In the genomic region with DNA sequence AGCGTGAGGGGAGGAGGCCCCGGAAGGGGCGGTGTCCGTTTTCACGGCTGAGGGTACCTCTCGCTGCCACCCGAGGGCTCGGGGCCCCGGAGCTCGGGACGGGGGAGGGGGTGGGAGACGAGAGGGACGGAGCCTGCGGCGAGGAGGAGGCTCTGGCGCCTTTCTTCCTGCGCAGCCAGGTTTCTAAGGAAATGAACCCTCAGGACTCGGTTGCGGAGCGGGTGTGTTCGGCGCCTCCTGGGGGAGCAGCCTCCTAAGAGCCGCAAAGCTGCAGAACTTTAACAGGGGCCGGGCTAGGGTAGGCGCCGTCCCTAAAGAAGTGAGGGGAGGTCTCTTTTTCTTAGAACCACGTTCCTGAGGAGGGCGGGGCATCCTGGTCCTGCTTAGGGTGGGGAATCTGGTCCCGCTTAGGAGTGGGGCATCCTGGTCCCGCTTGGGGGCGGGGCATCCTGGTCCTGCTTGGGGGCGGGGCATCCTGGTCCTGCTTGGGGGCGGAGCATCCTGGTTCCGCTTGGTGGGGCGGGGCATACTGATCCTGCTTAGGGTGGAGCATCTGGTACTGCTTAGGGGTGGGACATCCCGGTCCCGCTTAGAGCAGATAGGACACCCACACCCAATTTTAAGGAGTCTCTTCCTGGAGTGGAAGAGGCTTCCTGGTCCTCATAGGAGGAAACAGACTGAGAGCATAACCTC, we compare ENCODE assay signal across 8 cellular contexts. TPM values are rescaled to one million over a fixed set of nuclear protein-coding genes. Genes with fewer than 3 reads are reported as not detected.
A peak's percentile ranks its signal among the peaks of the same experiment; 100 is the strongest.
DNase-seq lines count a peak whose midpoint lies in the region; ATAC-seq and TF ChIP-seq lines count a peak whose summit lies in the region.

No MANE protein-coding gene starts in this region.

- DNase-seq in activated naive CD4-positive, alpha-beta T cell treated with Interleukin-2 at 50 U/mL for 16 hours = peak; percentile 21
- no peak for DNase-seq in activated naive CD4-positive, alpha-beta T cell (lab: John Stamatoyannopoulos, UW)
- DNase-seq in NCI-H82 treated with DMSO at 0.1 percent for 48 hours (lab: John Stamatoyannopoulos, UW; ENCODE audit: unreplicated experiment) = peak; percentile 57
- DNase-seq in activated naive CD8-positive, alpha-beta T cell treated with anti-CD3 and anti-CD28 coated beads, Interleukin-2, amount 10 ng/mL, durations not matched to agents 7 days and 5 days = peak; percentile 75
- peak in 4 of 5 donors; percentile 53 to 67 (median 64) for DNase-seq in heart left ventricle
- peak; percentile 62 for DNase-seq in retina

- ATAC-seq in activated naive CD8-positive, alpha-beta T cell treated with anti-CD3 and anti-CD28 coated beads, Interleukin-2, amount 10 ng/mL, durations not matched to agents 7 days and 5 days (ENCODE audit: low read depth) = peak; percentile 81
- ATAC-seq in heart left ventricle (peak in 3 of 4 donors; percentile 74 to 77 (median 77)), GM18868 (IDR thresholded peaks at IDR 0.05; ENCODE audit: unreplicated experiment) (no peak), GM18907 (IDR thresholded peaks at IDR 0.05; ENCODE audit: unreplicated experiment) (no peak)

- H3K4me1 ChIP-seq in heart left ventricle = peaks cover 0 to 16% (median 8%) of the 10 kb centered on the region in 12 donors

- H3K27ac ChIP-seq in heart left ventricle = no peak overlapping the region

- H3K27ac Mint-ChIP-seq in activated naive CD8-positive, alpha-beta T cell treated with anti-CD3 and anti-CD28 coated beads, Interleukin-2, amount 10 ng/mL, durations not matched to agents 7 days and 5 days = no peak overlapping the region

- POLR2A ChIA-PET in activated naive CD8-positive, alpha-beta T cell treated with anti-CD3 and anti-CD28 coated beads, Interleukin-2, amount 10 ng/mL, durations not matched to agents 7 days and 5 days (lab: Charles Lee) = interaction anchor here (0.7 to 2.2 kb wide), 3 partner anchors 14 to 85 kb away, joined by 3 to 10 read pairs (median 6); a partner anchor contains a TSS

- no peak for TF ChIP-seq POLR2A in heart left ventricle (IDR thresholded peaks at IDR 0.05)

- H3K27me3 ChIP-seq in heart left ventricle = peaks cover 48 to 98% (median 85%) of the 10 kb centered on the region in 9 donors

- H3K9me3 ChIP-seq in heart left ventricle = no peaks in the 10 kb centered on the region

- no peaks in the 10 kb centered on the region for H3K36me3 ChIP-seq in heart left ventricle

- peaks cover 2% of the 10 kb centered on the region for H3K9me3 Mint-ChIP-seq in activated naive CD8-positive, alpha-beta T cell treated with anti-CD3 and anti-CD28 coated beads, Interleukin-2, amount 10 ng/mL, durations not matched to agents 7 days and 5 days

- H3K4me1 Mint-ChIP-seq in activated naive CD8-positive, alpha-beta T cell treated with anti-CD3 and anti-CD28 coated beads, Interleukin-2, amount 10 ng/mL, durations not matched to agents 7 days and 5 days = peaks cover 21% of the 10 kb centered on the region

- no peak for TF ChIP-seq CTCF in heart left ventricle (IDR thresholded peaks at IDR 0.05)

- H3K36me3 Mint-ChIP-seq in activated naive CD8-positive, alpha-beta T cell treated with anti-CD3 and anti-CD28 coated beads, Interleukin-2, amount 10 ng/mL, durations not matched to agents 7 days and 5 days = no peaks in the 10 kb centered on the region

- WGBS in heart left ventricle, 4 donors = 0 to 2% (median 1%) methylated on average over 17 to 37 of the region's 37 CpGs

- intact Hi-C loops in heart left ventricle (cut with DNase I) = no loop called here

- H3K4me3 Mint-ChIP-seq in activated naive CD8-positive, alpha-beta T cell treated with anti-CD3 and anti-CD28 coated beads, Interleukin-2, amount 10 ng/mL, durations not matched to agents 7 days and 5 days = peak overlapping the region; percentile 76

- peak overlapping the region in 11 of 12 donors; percentile 0 to 53 (median 44) for H3K4me3 ChIP-seq in heart left ventricle

- peaks cover 82% of the 10 kb centered on the region for H3K27me3 Mint-ChIP-seq in activated naive CD8-positive, alpha-beta T cell treated with anti-CD3 and anti-CD28 coated beads, Interleukin-2, amount 10 ng/mL, durations not matched to agents 7 days and 5 days

RNA-seq across cellular contexts. Expression of a gene that starts 6.2 kb away (rescaled TPM):
- under 1 TPM in 1 of 2 experiments, not detected in 1; 0.39 TPM for total RNA-seq in activated naive CD8-positive, alpha-beta T cell treated with anti-CD3 and anti-CD28 coated beads, Interleukin-2, amount 10 ng/mL, durations not matched to agents 7 days and 5 days
- total RNA-seq in heart left ventricle = under 1 TPM in 1 of 9 donors, not detected in 8; 0.15 TPM
- polyA plus RNA-seq in heart left ventricle = not detected

RNA-seq across cellular contexts. Expression of a gene that starts 7.5 kb away (rescaled TPM):
- under 1 TPM in 1 of 2 experiments, not detected in 1; 0.65 TPM for total RNA-seq in activated naive CD8-positive, alpha-beta T cell treated with anti-CD3 and anti-CD28 coated beads, Interleukin-2, amount 10 ng/mL, durations not matched to agents 7 days and 5 days
- total RNA-seq in heart left ventricle = 1 to 10 TPM in 7 of 9 donors, under 1 TPM in 2; 0.56 to 5.7 (median 2.1) TPM
- polyA plus RNA-seq in heart left ventricle = 1 to 10 TPM; 1.8 to 4.4 TPM

RNA-seq across cellular contexts. Expression of a gene that starts 16.3 kb away (rescaled TPM):
- not detected for total RNA-seq in activated naive CD8-positive, alpha-beta T cell treated with anti-CD3 and anti-CD28 coated beads, Interleukin-2, amount 10 ng/mL, durations not matched to agents 7 days and 5 days
- total RNA-seq in heart left ventricle = over 10,000 TPM in 3 of 9 donors, 1,000 to 10,000 TPM in 6; 1,912 to 14,347 (median 9,662) TPM
- polyA plus RNA-seq in heart left ventricle = over 10,000 TPM in 1 of 2 donors, 1,000 to 10,000 TPM in 1; 3,704 to 34,502 TPM

RNA-seq across cellular contexts. Expression of a gene that starts 24.9 kb away (rescaled TPM):
- total RNA-seq in activated naive CD8-positive, alpha-beta T cell treated with anti-CD3 and anti-CD28 coated beads, Interleukin-2, amount 10 ng/mL, durations not matched to agents 7 days and 5 days = not detected
- total RNA-seq in heart left ventricle = 100 to 1,000 TPM in 3 of 9 donors, 10 to 100 TPM in 6; 18.7 to 192 (median 58.6) TPM
- 100 to 1,000 TPM in 1 of 2 donors, 10 to 100 TPM in 1; 23.8 to 264 TPM for polyA plus RNA-seq in heart left ventricle

RNA-seq across cellular contexts. Expression of a gene that starts 35.4 kb away (rescaled TPM):
- not detected for total RNA-seq in activated naive CD8-positive, alpha-beta T cell treated with anti-CD3 and anti-CD28 coated beads, Interleukin-2, amount 10 ng/mL, durations not matched to agents 7 days and 5 days
- total RNA-seq in heart left ventricle = 1 to 10 TPM in 8 of 9 donors, under 1 TPM in 1; 0.75 to 5.7 (median 2.3) TPM
- polyA plus RNA-seq in heart left ventricle = 10 to 100 TPM in 1 of 2 donors, 1 to 10 TPM in 1; 1.8 to 11.4 TPM

Comparison
In these comparisons a context has a peak if more than half of its experiments do, and no peak if none do; other contexts are left out.
1. DNase-seq: peak in activated naive CD4-positive, alpha-beta T cell treated with Interleukin-2 at 50 U/mL for 16 hours (single experiment), NCI-H82 treated with DMSO at 0.1 percent for 48 hours (single experiment), activated naive CD8-positive, alpha-beta T cell treated with anti-CD3 and anti-CD28 coated beads, Interleukin-2, amount 10 ng/mL, durations not matched to agents 7 days and 5 days (single experiment), heart left ventricle (4 of 5) and retina (single experiment); none in activated naive CD4-positive, alpha-beta T cell (0 of 4).
2. ATAC-seq: peak in activated naive CD8-positive, alpha-beta T cell treated with anti-CD3 and anti-CD28 coated beads, Interleukin-2, amount 10 ng/mL, durations not matched to agents 7 days and 5 days (single experiment) and heart left ventricle (3 of 4); none in GM18868 (single experiment) and GM18907 (single experiment).
3. RNA of a gene that starts 16.3 kb away (total RNA-seq): 1,912 to 14,347 TPM in heart left ventricle; not detected in activated naive CD8-positive, alpha-beta T cell treated with anti-CD3 and anti-CD28 coated beads, Interleukin-2, amount 10 ng/mL, durations not matched to agents 7 days and 5 days; every median in the first group is over 1,000 times any median in the second.